Comparison of ENCODE assay signal across 21 cellular contexts in the genomic region with DNA sequence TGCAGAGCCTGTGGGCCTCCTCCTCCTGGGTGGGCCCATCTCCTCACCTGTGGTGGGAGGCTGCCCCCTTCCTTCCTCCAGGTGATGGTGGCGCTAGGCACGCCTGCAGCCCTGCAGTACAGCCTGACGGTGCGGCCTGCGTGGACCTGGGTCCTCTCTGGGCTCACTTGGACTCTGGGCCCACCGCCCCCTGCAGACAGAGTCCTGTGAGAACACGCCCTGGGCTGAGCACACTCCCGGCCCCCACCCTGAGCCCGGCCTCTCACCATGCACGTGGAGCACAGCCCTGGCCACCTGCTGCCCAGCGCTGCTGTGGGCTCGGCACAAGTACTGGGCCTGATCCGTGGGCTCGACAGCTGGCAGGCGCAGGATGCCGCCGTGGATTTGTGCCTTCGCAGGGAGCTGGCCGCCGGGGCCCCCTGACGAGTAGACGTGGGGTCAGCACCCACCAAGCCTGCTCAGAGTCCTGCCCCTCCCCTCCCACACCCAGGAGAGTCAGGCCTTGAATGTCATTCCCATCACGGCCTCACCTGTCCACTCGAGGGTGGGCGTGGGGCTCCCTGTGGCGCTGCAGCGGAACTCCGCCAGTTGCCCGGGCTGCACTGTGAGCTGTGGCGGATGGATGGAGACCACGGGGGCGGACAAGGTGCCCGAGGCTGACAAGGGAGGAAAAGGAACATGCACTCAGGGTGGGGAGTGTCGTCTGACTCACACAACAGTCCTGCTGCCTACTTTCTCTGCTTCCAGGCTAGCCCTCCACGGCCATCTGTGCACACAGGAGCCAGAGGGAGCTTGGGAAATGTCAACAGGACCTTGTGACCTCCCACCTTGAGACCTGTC. TPM values are rescaled to one million over a fixed set of nuclear protein-coding genes. Genes with fewer than 3 reads are reported as not detected.
A peak's percentile ranks its signal among the peaks of the same experiment; 100 is the strongest.
DNase-seq lines count a peak whose midpoint lies in the region; ATAC-seq and TF ChIP-seq lines count a peak whose summit lies in the region.
"Had no signal": no experiment of that assay in that cellular context is flagged by ENCODE, and none has a peak within 500 bp of the region (broad histone marks: within the 10 kb centered on the region; RNA-seq: fewer than 3 reads in every experiment).

No MANE protein-coding gene starts in this region.

- peak overlapping the region; percentile 51 for H3K27ac ChIP-seq in RWPE1
- H3K27ac ChIP-seq in esophagus squamous epithelium, result peak overlapping the region in 3 of 4 donors; percentile 2 to 19 (median 9)
- H3K27ac ChIP-seq: foreskin keratinocyte, left lung, thoracic aorta had no signal

- POLR2A ChIA-PET in RWPE1 (lab: Yijun Ruan, JAX; ENCODE audit: low non-redundant PET), result interaction anchor here (0.5 kb wide), 1 partner anchor 29 kb away, joined by 3 read pairs; no protein-coding TSS in a partner anchor

- WGBS in esophagus squamous epithelium, 2 donors, result 57 to 73% methylated on average over 4 to 14 of the region's 35 CpGs

- H3K4me3 ChIP-seq in H7 (ENCODE audit: insufficient read depth, low read depth, low read length), result no peak overlapping the region
- H3K4me3 ChIP-seq in esophagus squamous epithelium, result no peak overlapping the region
- H3K4me3 ChIP-seq: GM12878, left lung, thoracic aorta had no signal

- H3K36me3 ChIP-seq in H7 (replicated peaks; ENCODE audit: control insufficient read depth, insufficient read depth, low read length), result peaks cover 22% of the 10 kb centered on the region
- H3K36me3 ChIP-seq in esophagus squamous epithelium, result peaks cover 33 to 100% (median 76%) of the 10 kb centered on the region in 3 donors

- intact Hi-C loops in esophagus squamous epithelium (cut with DNase I), result no loop called here

- H3K4me1 ChIP-seq in esophagus squamous epithelium, result no peaks in the 10 kb centered on the region
- H3K4me1 ChIP-seq: foreskin keratinocyte, left lung had no signal

- no peak for TF ChIP-seq POLR2A in esophagus squamous epithelium (IDR thresholded peaks at IDR 0.05)

- no peak for ATAC-seq in GM19035 (IDR thresholded peaks at IDR 0.05; ENCODE audit: unreplicated experiment)
- ATAC-seq: activated CD4-positive, CD25-positive, alpha-beta regulatory T cell treated with anti-CD3 and anti-CD28 coated beads, Interleukin-2, amount 50 U/mL, for 24 hours; effector memory CD8-positive, alpha-beta T cell; foreskin keratinocyte; GM12878; left lung had no signal

- CTCF ChIA-PET in RWPE1 (lab: Yijun Ruan, JAX), result no interaction called here

- no peaks in the 10 kb centered on the region for H3K27me3 ChIP-seq in H7 (ENCODE audit: control insufficient read depth, insufficient read depth, low read length)
- no peaks in the 10 kb centered on the region for H3K27me3 ChIP-seq in esophagus squamous epithelium
- H3K27me3 ChIP-seq: foreskin keratinocyte, left lung had no signal

- no peak for TF ChIP-seq CTCF in RWPE1 (conservative IDR thresholded peaks at IDR 0.05; ENCODE audit: low read depth)
- TF ChIP-seq CTCF in esophagus squamous epithelium (IDR thresholded peaks at IDR 0.05), result no peak

- DNase-seq in A172 (ENCODE audit: low spot score), result peak; percentile 30
- DNase-seq in H7, result peak; percentile 70
- peak; percentile 55 for DNase-seq in RWPE1 (ENCODE audit: low spot score)
- no peak for DNase-seq in esophagus squamous epithelium (lab: John Stamatoyannopoulos, UW)
- no peak for DNase-seq in stimulated activated CD4-positive, alpha-beta T cell treated with anti-CD3 and anti-CD28 coated beads, Interleukin-4, amount 100 ng/mL, for 1 hour
- no peak for DNase-seq in NOMO-1 (lab: John Stamatoyannopoulos, UW; ENCODE audit: unreplicated experiment in 2 of 2)
- no peak for DNase-seq in cerebellum (ENCODE audit: low spot score)
- DNase-seq: caudate nucleus; effector memory CD8-positive, alpha-beta T cell; foreskin keratinocyte; GDM1; NCI-H1105 treated with DMSO at 0.1 percent for 48 hours; SHP77 treated with DMSO at 0.1 percent for 48 hours; T-helper 2 cell had no signal

- no peaks in the 10 kb centered on the region for H3K9me3 ChIP-seq in esophagus squamous epithelium
- H3K9me3 ChIP-seq: left lung, thoracic aorta had no signal

RNA-seq across cellular contexts. Expression of gene LDLRAD2, which starts 43.4 kb away (rescaled TPM):
- total RNA-seq in A172 (2014; rRNA removed; shearing (Covaris generic)), result not detected in 2 replicates
- total RNA-seq in H7 (2014; rRNA removed; shearing (Covaris generic)), result 0.97 and 1.3 TPM in 2 replicates
- total RNA-seq in esophagus squamous epithelium, result not detected
- not detected for total RNA-seq in cerebellum
- total RNA-seq: activated T-helper 2 cell treated with anti-CD3 and anti-CD28 coated beads, Interferon-gamma antibody, Interleukin-2, Interleukin-4, amounts not matched to agents 10 μg/mL and 5 μg/mL and 100 μg/mL, durations not matched to agents 14 hours and 24 hours and 36 hours; foreskin keratinocyte; omental fat pad had no signal

Comparison
In these comparisons a context has a peak if more than half of its experiments do, and no peak if none do; other contexts are left out.
1. DNase-seq: peak in A172 (single experiment), H7 (single experiment) and RWPE1 (single experiment); none in esophagus squamous epithelium (single experiment), stimulated activated CD4-positive, alpha-beta T cell treated with anti-CD3 and anti-CD28 coated beads, Interleukin-4, amount 100 ng/mL, for 1 hour (single experiment), NOMO-1 (0 of 2) and cerebellum (single experiment).